1 cellular context compared by ENCODE assay signal in the genomic region with DNA sequence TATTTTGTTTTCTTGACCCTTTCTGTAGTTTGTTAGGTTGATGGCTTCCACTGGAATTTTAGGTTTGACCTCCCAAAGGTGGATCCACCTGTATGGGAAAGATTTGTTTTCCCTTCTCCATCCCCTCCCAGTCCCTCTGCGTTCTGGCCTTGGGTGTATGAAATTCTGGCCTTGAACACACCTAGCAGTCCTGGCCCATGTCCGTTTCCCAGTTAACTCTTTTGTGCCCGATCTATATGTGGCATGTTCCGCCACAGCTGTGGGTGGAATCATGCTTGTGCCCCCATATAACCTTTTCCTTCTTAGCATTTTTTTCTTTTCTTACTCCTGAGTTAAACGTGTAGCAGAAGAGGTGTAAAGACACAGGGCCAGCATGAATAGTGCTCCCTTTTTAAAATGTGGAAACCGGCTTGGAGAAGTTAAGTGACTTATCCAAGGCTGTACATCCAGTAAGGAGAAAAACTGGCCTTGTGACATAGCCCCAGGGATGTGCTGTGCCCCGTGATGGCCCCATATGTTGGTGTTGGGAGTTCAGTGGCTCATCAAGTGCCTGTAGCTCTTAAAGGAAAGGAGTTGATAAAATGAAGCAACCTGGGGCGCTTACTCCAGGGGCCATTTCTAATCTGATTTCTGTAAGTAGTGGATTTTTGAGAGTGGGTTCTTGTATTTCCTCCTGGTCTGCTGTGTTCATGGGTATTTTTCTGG.
TF ChIP-seq lines count a peak whose summit lies in the region.

No MANE protein-coding gene starts in this region.

TF ChIP-seq in HepG2, 621 proteins besides CTCF, POLR2A, EP300 and RAD21 (continued from another document and continues in another):
- TF ChIP-seq, protein P1, sequence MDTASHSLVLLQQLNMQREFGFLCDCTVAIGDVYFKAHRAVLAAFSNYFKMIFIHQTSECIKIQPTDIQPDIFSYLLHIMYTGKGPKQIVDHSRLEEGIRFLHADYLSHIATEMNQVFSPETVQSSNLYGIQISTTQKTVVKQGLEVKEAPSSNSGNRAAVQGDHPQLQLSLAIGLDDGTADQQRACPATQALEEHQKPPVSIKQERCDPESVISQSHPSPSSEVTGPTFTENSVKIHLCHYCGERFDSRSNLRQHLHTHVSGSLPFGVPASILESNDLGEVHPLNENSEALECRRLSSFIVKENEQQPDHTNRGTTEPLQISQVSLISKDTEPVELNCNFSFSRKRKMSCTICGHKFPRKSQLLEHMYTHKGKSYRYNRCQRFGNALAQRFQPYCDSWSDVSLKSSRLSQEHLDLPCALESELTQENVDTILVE (CRISPR knock-in tag; IDR thresholded peaks at IDR 0.05) = no peak
- no peak for TF ChIP-seq ZFP82 (CRISPR knock-in tag; IDR thresholded peaks at IDR 0.05; ENCODE audit: borderline replicate concordance)
- no peak for TF ChIP-seq TBL1XR1 (IDR thresholded peaks at IDR 0.05; ENCODE audit: borderline replicate concordance, low read length, partially characterized antibody)
- TF ChIP-seq, protein P2, sequence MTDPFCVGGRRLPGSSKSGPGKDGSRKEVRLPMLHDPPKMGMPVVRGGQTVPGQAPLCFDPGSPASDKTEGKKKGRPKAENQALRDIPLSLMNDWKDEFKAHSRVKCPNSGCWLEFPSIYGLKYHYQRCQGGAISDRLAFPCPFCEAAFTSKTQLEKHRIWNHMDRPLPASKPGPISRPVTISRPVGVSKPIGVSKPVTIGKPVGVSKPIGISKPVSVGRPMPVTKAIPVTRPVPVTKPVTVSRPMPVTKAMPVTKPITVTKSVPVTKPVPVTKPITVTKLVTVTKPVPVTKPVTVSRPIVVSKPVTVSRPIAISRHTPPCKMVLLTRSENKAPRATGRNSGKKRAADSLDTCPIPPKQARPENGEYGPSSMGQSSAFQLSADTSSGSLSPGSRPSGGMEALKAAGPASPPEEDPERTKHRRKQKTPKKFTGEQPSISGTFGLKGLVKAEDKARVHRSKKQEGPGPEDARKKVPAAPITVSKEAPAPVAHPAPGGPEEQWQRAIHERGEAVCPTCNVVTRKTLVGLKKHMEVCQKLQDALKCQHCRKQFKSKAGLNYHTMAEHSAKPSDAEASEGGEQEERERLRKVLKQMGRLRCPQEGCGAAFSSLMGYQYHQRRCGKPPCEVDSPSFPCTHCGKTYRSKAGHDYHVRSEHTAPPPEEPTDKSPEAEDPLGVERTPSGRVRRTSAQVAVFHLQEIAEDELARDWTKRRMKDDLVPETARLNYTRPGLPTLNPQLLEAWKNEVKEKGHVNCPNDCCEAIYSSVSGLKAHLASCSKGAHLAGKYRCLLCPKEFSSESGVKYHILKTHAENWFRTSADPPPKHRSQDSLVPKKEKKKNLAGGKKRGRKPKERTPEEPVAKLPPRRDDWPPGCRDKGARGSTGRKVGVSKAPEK (CRISPR knock-in tag; IDR thresholded peaks at IDR 0.05; ENCODE audit: borderline replicate concordance) = no peak
- TF ChIP-seq ELF1 (CRISPR knock-in tag; IDR thresholded peaks at IDR 0.05) = no peak
- TF ChIP-seq ZNF792 (CRISPR knock-in tag; IDR thresholded peaks at IDR 0.05) = 0 out of 2 replicates have a peak, but pooled peaks have one; percentile 40
- TF ChIP-seq, protein P3, sequence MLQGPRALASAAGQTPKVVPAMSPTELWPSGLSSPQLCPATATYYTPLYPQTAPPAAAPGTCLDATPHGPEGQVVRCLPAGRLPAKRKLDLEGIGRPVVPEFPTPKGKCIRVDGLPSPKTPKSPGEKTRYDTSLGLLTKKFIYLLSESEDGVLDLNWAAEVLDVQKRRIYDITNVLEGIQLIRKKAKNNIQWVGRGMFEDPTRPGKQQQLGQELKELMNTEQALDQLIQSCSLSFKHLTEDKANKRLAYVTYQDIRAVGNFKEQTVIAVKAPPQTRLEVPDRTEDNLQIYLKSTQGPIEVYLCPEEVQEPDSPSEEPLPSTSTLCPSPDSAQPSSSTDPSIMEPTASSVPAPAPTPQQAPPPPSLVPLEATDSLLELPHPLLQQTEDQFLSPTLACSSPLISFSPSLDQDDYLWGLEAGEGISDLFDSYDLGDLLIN (CRISPR knock-in tag; IDR thresholded peaks at IDR 0.05; ENCODE audit: borderline replicate concordance) = no peak
- TF ChIP-seq KLF13 (CRISPR knock-in tag; IDR thresholded peaks at IDR 0.05) = no peak
- TF ChIP-seq, protein P4, sequence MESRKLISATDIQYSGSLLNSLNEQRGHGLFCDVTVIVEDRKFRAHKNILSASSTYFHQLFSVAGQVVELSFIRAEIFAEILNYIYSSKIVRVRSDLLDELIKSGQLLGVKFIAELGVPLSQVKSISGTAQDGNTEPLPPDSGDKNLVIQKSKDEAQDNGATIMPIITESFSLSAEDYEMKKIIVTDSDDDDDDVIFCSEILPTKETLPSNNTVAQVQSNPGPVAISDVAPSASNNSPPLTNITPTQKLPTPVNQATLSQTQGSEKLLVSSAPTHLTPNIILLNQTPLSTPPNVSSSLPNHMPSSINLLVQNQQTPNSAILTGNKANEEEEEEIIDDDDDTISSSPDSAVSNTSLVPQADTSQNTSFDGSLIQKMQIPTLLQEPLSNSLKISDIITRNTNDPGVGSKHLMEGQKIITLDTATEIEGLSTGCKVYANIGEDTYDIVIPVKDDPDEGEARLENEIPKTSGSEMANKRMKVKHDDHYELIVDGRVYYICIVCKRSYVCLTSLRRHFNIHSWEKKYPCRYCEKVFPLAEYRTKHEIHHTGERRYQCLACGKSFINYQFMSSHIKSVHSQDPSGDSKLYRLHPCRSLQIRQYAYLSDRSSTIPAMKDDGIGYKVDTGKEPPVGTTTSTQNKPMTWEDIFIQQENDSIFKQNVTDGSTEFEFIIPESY (CRISPR knock-in tag; IDR thresholded peaks at IDR 0.05) = peak; percentile 44; the same call in 1 of the 2 replicates
- TF ChIP-seq, protein P5, sequence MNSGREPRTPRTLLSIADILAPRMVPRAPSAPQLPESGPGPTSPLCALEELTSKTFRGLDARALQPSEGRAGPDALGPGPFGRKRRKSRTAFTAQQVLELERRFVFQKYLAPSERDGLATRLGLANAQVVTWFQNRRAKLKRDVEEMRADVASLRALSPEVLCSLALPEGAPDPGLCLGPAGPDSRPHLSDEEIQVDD (CRISPR knock-in tag; IDR thresholded peaks at IDR 0.05; ENCODE audit: borderline replicate concordance) = no peak
- TF ChIP-seq POLR2AphosphoS2 (IDR thresholded peaks at IDR 0.05; ENCODE audit: low read depth, low read length) = no peak
- TF ChIP-seq ZNF317 (CRISPR knock-in tag; IDR thresholded peaks at IDR 0.05) = no peak
- TF ChIP-seq, protein P6, sequence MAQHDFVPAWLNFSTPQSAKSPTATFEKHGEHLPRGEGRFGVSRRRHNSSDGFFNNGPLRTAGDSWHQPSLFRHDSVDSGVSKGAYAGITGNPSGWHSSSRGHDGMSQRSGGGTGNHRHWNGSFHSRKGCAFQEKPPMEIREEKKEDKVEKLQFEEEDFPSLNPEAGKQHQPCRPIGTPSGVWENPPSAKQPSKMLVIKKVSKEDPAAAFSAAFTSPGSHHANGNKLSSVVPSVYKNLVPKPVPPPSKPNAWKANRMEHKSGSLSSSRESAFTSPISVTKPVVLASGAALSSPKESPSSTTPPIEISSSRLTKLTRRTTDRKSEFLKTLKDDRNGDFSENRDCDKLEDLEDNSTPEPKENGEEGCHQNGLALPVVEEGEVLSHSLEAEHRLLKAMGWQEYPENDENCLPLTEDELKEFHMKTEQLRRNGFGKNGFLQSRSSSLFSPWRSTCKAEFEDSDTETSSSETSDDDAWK (CRISPR knock-in tag; IDR thresholded peaks at IDR 0.05) = no peak
- no peak for TF ChIP-seq JUND (CRISPR knock-in tag; IDR thresholded peaks at IDR 0.05)
- TF ChIP-seq, protein P7, sequence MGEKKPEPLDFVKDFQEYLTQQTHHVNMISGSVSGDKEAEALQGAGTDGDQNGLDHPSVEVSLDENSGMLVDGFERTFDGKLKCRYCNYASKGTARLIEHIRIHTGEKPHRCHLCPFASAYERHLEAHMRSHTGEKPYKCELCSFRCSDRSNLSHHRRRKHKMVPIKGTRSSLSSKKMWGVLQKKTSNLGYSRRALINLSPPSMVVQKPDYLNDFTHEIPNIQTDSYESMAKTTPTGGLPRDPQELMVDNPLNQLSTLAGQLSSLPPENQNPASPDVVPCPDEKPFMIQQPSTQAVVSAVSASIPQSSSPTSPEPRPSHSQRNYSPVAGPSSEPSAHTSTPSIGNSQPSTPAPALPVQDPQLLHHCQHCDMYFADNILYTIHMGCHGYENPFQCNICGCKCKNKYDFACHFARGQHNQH (CRISPR knock-in tag; IDR thresholded peaks at IDR 0.05) = peak; percentile 45; the same call in 1 of the 2 replicates
- TF ChIP-seq ARHGAP35 (CRISPR knock-in tag; IDR thresholded peaks at IDR 0.05; ENCODE audit: borderline replicate concordance) = no peak
- no peak for TF ChIP-seq ZNF207 (IDR thresholded peaks at IDR 0.05; ENCODE audit: borderline replicate concordance)
- TF ChIP-seq, protein P8, sequence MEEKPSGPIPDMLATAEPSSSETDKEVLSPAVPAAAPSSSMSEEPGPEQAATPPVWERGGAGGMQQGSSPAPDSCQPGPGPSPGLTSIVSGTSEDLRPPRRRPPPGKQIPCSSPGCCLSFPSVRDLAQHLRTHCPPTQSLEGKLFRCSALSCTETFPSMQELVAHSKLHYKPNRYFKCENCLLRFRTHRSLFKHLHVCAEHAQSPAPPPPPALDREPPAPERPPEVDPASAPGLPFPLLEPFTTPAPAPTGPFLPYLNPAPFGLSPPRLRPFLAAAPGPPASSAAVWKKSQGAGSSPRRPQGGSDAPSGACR (CRISPR knock-in tag; IDR thresholded peaks at IDR 0.05) = no peak
- TF ChIP-seq ISX (CRISPR knock-in tag; conservative IDR thresholded peaks at IDR 0.05) = no peak
- TF ChIP-seq SNAI1 (CRISPR knock-in tag; IDR thresholded peaks at IDR 0.05; ENCODE audit: borderline replicate concordance) = no peak
- TF ChIP-seq HNRNPH1 (optimal IDR thresholded peaks at IDR 0.05; ENCODE audit: low read depth, low read length) = no peak
- no peak for TF ChIP-seq WIZ (CRISPR knock-in tag; IDR thresholded peaks at IDR 0.05)
- TF ChIP-seq, protein P9, sequence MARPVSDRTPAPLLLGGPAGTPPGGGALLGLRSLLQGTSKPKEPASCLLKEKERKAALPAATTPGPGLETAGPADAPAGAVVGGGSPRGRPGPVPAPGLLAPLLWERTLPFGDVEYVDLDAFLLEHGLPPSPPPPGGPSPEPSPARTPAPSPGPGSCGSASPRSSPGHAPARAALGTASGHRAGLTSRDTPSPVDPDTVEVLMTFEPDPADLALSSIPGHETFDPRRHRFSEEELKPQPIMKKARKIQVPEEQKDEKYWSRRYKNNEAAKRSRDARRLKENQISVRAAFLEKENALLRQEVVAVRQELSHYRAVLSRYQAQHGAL (CRISPR knock-in tag; IDR thresholded peaks at IDR 0.05; ENCODE audit: not compliant biosample characterization) = no peak
- TF ChIP-seq, protein P10, sequence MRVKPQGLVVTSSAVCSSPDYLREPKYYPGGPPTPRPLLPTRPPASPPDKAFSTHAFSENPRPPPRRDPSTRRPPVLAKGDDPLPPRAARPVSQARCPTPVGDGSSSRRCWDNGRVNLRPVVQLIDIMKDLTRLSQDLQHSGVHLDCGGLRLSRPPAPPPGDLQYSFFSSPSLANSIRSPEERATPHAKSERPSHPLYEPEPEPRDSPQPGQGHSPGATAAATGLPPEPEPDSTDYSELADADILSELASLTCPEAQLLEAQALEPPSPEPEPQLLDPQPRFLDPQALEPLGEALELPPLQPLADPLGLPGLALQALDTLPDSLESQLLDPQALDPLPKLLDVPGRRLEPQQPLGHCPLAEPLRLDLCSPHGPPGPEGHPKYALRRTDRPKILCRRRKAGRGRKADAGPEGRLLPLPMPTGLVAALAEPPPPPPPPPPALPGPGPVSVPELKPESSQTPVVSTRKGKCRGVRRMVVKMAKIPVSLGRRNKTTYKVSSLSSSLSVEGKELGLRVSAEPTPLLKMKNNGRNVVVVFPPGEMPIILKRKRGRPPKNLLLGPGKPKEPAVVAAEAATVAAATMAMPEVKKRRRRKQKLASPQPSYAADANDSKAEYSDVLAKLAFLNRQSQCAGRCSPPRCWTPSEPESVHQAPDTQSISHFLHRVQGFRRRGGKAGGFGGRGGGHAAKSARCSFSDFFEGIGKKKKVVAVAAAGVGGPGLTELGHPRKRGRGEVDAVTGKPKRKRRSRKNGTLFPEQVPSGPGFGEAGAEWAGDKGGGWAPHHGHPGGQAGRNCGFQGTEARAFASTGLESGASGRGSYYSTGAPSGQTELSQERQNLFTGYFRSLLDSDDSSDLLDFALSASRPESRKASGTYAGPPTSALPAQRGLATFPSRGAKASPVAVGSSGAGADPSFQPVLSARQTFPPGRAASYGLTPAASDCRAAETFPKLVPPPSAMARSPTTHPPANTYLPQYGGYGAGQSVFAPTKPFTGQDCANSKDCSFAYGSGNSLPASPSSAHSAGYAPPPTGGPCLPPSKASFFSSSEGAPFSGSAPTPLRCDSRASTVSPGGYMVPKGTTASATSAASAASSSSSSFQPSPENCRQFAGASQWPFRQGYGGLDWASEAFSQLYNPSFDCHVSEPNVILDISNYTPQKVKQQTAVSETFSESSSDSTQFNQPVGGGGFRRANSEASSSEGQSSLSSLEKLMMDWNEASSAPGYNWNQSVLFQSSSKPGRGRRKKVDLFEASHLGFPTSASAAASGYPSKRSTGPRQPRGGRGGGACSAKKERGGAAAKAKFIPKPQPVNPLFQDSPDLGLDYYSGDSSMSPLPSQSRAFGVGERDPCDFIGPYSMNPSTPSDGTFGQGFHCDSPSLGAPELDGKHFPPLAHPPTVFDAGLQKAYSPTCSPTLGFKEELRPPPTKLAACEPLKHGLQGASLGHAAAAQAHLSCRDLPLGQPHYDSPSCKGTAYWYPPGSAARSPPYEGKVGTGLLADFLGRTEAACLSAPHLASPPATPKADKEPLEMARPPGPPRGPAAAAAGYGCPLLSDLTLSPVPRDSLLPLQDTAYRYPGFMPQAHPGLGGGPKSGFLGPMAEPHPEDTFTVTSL (CRISPR knock-in tag; IDR thresholded peaks at IDR 0.05; ENCODE audit: borderline replicate concordance) = no peak
- no peak for TF ChIP-seq DR1 (CRISPR knock-in tag; IDR thresholded peaks at IDR 0.05)
- no peak for TF ChIP-seq ZNF232 (CRISPR knock-in tag; IDR thresholded peaks at IDR 0.05; ENCODE audit: borderline replicate concordance)
- TF ChIP-seq, protein P11, sequence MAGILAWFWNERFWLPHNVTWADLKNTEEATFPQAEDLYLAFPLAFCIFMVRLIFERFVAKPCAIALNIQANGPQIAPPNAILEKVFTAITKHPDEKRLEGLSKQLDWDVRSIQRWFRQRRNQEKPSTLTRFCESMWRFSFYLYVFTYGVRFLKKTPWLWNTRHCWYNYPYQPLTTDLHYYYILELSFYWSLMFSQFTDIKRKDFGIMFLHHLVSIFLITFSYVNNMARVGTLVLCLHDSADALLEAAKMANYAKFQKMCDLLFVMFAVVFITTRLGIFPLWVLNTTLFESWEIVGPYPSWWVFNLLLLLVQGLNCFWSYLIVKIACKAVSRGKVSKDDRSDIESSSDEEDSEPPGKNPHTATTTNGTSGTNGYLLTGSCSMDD (CRISPR knock-in tag; IDR thresholded peaks at IDR 0.05) = no peak
- TF ChIP-seq ZNF501 (CRISPR knock-in tag; IDR thresholded peaks at IDR 0.05) = no peak
- TF ChIP-seq ZNF383 (CRISPR knock-in tag; IDR thresholded peaks at IDR 0.05; ENCODE audit: borderline replicate concordance) = no peak
- peak; percentile 60; the same call in 1 of the 2 replicates for TF ChIP-seq ERF (CRISPR knock-in tag; IDR thresholded peaks at IDR 0.05)
- TF ChIP-seq JUNB (CRISPR knock-in tag; IDR thresholded peaks at IDR 0.05; ENCODE audit: borderline replicate concordance) = no peak
- peak; percentile 9; the same call in 1 of the 2 replicates for TF ChIP-seq HNF4G (IDR thresholded peaks at IDR 0.05; ENCODE audit: borderline replicate concordance, low read depth, low read length)
- TF ChIP-seq HNF4G (CRISPR knock-in tag; IDR thresholded peaks at IDR 0.05; ENCODE audit: borderline replicate concordance, low read depth) = no peak
- TF ChIP-seq ZSCAN29 (CRISPR knock-in tag; conservative IDR thresholded peaks at IDR 0.05) = 0 out of 2 replicates have a peak, but pooled peaks have one; percentile 14
- TF ChIP-seq ZSCAN20 (CRISPR knock-in tag; IDR thresholded peaks at IDR 0.05; ENCODE audit: borderline replicate concordance) = no peak
- TF ChIP-seq ZNF180 (CRISPR knock-in tag; IDR thresholded peaks at IDR 0.05; ENCODE audit: borderline replicate concordance, low read depth) = no peak
